In genomic region chr2:20222769-20223344, GRCh38 we compare ENCODE assay signal across 8 cellular contexts. TPM values are rescaled to one million over a fixed set of nuclear protein-coding genes. Genes with fewer than 3 reads are reported as not detected.
A peak's percentile ranks its signal among the peaks of the same experiment; 100 is the strongest.
DNase-seq lines count a peak whose midpoint lies in the region; ATAC-seq and TF ChIP-seq lines count a peak whose summit lies in the region.

No MANE protein-coding gene starts in this region.

- ATAC-seq in activated CD4-positive, alpha-beta T cell treated with anti-CD3 and anti-CD28 coated beads for 36 hours, result no peak
- no peak for ATAC-seq in stimulated activated naive CD8-positive, alpha-beta T cell treated with anti-CD3 and anti-CD28 coated beads, Interleukin-15, amount 100 ng/mL, for 72 hours
- ATAC-seq in GM18858 (IDR thresholded peaks at IDR 0.05; ENCODE audit: unreplicated experiment) (no peak), GM21447 (IDR thresholded peaks at IDR 0.05; ENCODE audit: unreplicated experiment) (no peak)

- no peaks in the 10 kb centered on the region for H3K36me3 Mint-ChIP-seq in activated CD4-positive, alpha-beta T cell treated with anti-CD3 and anti-CD28 coated beads for 36 hours (ENCODE audit: low read depth)

- peaks cover 47% of the 10 kb centered on the region for H3K27me3 Mint-ChIP-seq in activated CD4-positive, alpha-beta T cell treated with anti-CD3 and anti-CD28 coated beads for 36 hours
- peaks cover 66% of the 10 kb centered on the region for H3K27me3 Mint-ChIP-seq in stimulated activated naive CD8-positive, alpha-beta T cell treated with anti-CD3 and anti-CD28 coated beads, Interleukin-15, amount 100 ng/mL, for 72 hours

- H3K4me3 Mint-ChIP-seq in activated CD4-positive, alpha-beta T cell treated with anti-CD3 and anti-CD28 coated beads for 36 hours, result peak overlapping the region; percentile 30
- H3K4me3 Mint-ChIP-seq in stimulated activated naive CD8-positive, alpha-beta T cell treated with anti-CD3 and anti-CD28 coated beads, Interleukin-15, amount 100 ng/mL, for 72 hours, result peak overlapping the region; percentile 14 to 15

- no peak overlapping the region for H3K27ac Mint-ChIP-seq in activated CD4-positive, alpha-beta T cell treated with anti-CD3 and anti-CD28 coated beads for 36 hours
- peak overlapping the region in 1 of 2 donors; percentile 9 for H3K27ac Mint-ChIP-seq in stimulated activated naive CD8-positive, alpha-beta T cell treated with anti-CD3 and anti-CD28 coated beads, Interleukin-15, amount 100 ng/mL, for 72 hours

- no peaks in the 10 kb centered on the region for H3K9me3 Mint-ChIP-seq in activated CD4-positive, alpha-beta T cell treated with anti-CD3 and anti-CD28 coated beads for 36 hours (ENCODE audit: low read depth)
- H3K9me3 Mint-ChIP-seq in stimulated activated naive CD8-positive, alpha-beta T cell treated with anti-CD3 and anti-CD28 coated beads, Interleukin-15, amount 100 ng/mL, for 72 hours, result no peaks in the 10 kb centered on the region

- no peak; the same call in 1 of the 2 replicates for TF ChIP-seq CTCF in VCaP (conservative IDR thresholded peaks at IDR 0.05)

- H3K4me3 ChIP-seq in iPS-18c (ENCODE audit: insufficient read depth, low read depth, low read length), result peak overlapping the region; percentile 79; the same call in 1 of the 2 replicates

- H3K27ac ChIP-seq in VCaP, result peak overlapping the region; percentile 93

- no peak for DNase-seq in activated CD4-positive, alpha-beta T cell treated with anti-CD3 and anti-CD28 coated beads for 36 hours
- DNase-seq in activated CD4-positive, alpha-beta T cell treated with anti-CD3 and anti-CD28 coated beads for 4 hours, result no peak
- no peak for DNase-seq in stimulated activated naive CD8-positive, alpha-beta T cell treated with anti-CD3 and anti-CD28 coated beads, Interleukin-15, amount 100 ng/mL, for 72 hours
- no peak for DNase-seq in AG20443 (ENCODE audit: low spot score)

- POLR2A ChIA-PET in activated CD4-positive, alpha-beta T cell treated with anti-CD3 and anti-CD28 coated beads for 36 hours (lab: Charles Lee), result no interaction called here

- CTCF ChIA-PET in activated CD4-positive, alpha-beta T cell treated with anti-CD3 and anti-CD28 coated beads for 36 hours (lab: Charles Lee), result interaction anchor here (0.6 to 1.7 kb wide), 2 partner anchors 89 to 200 kb away, joined by 3 to 7 read pairs; no protein-coding TSS in a partner anchor

- no peaks in the 10 kb centered on the region for H3K9me3 ChIP-seq in iPS-18c (ENCODE audit: control insufficient read depth, insufficient read depth, low read length)

- peaks cover 3% of the 10 kb centered on the region for H3K4me1 Mint-ChIP-seq in activated CD4-positive, alpha-beta T cell treated with anti-CD3 and anti-CD28 coated beads for 36 hours
- H3K4me1 Mint-ChIP-seq in stimulated activated naive CD8-positive, alpha-beta T cell treated with anti-CD3 and anti-CD28 coated beads, Interleukin-15, amount 100 ng/mL, for 72 hours, result peaks cover 7% of the 10 kb centered on the region

- intact Hi-C loops in activated CD4-positive, alpha-beta T cell treated with anti-CD3 and anti-CD28 coated beads for 36 hours (cut with DNase I, micrococcal nuclease), result no loop called here

RNA-seq across cellular contexts. Expression of gene SDC1, which starts 2.1 kb away (rescaled TPM):
- under 1 TPM in 1 of 2 experiments, not detected in 1; 0.23 TPM for total RNA-seq in activated CD4-positive, alpha-beta T cell treated with anti-CD3 and anti-CD28 coated beads for 36 hours
